11 cellular contexts compared by ENCODE assay signal in the genomic region with DNA sequence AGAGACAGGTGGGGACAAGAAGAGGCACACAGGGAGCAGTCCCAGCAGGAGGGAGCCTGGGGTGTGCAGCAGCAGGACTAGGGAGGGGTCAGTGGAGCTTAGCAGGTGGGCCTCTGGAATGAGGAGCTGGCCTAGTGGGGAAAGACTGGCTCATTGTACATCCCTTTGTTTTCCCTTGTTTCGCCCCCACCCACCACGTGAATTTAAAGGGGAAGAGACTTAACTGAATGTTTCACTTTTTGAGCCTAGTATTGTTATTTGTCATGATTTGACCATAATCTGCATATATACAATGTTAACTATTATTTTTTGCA.
DNase-seq lines count a peak whose midpoint lies in the region; ATAC-seq and TF ChIP-seq lines count a peak whose summit lies in the region.
"Had no signal": no experiment of that assay in that cellular context is flagged by ENCODE, and none has a peak within 500 bp of the region (broad histone marks: within the 10 kb centered on the region; RNA-seq: fewer than 3 reads in every experiment).

No MANE protein-coding gene starts in this region.

- intact Hi-C loops in ascending aorta (cut with DNase I): loop anchor here (5.0 kb wide), 3 partner anchors 41 to 161 kb away; no protein-coding TSS in a partner anchor

- H3K27me3 ChIP-seq in BLaER1 treated with 17β-estradiol and CSF1 and Interleukin-3, amounts not matched to agents 10 nM and 100 nM: no peaks in the 10 kb centered on the region
- no peaks in the 10 kb centered on the region for H3K27me3 ChIP-seq in KMS-11 (ENCODE audit: insufficient read depth, low read depth)
- H3K27me3 ChIP-seq in ascending aorta: no peaks in the 10 kb centered on the region
- H3K27me3 ChIP-seq in foreskin keratinocyte: no peaks in the 10 kb centered on the region

- H4K20me1 ChIP-seq in BLaER1 treated with 17β-estradiol and CSF1 and Interleukin-3, amounts not matched to agents 10 nM and 100 nM: peaks cover 0 to 25% (median 0%) of the 10 kb centered on the region in 11 experiments; a peak in 5 of 22 replicates
- H4K20me1 ChIP-seq in KMS-11 (ENCODE audit: insufficient read depth): no peaks in the 10 kb centered on the region

- H3K9ac ChIP-seq in BLaER1 treated with 17β-estradiol and CSF1 and Interleukin-3, amounts not matched to agents 10 nM and 100 nM: peak overlapping the region in 8 of 11 experiments; percentile 6 to 52 (median 38); a peak in 9 of 22 replicates
- H3K9ac ChIP-seq in KMS-11: no peak overlapping the region

- H3K9me3 ChIP-seq in BLaER1 treated with 17β-estradiol and CSF1 and Interleukin-3, amounts not matched to agents 10 nM and 100 nM (replicated peaks in 1 of 11): peaks cover 0 to 7% (median 0%) of the 10 kb centered on the region in 11 experiments; a peak in 4 of 22 replicates
- H3K9me3 ChIP-seq in ascending aorta: no peaks in the 10 kb centered on the region

- peak overlapping the region; percentile 93 to 97 (median 96) for H3K27ac Mint-ChIP-seq in nephron
- H3K27ac Mint-ChIP-seq: GM23338 had no signal

- no peak for ATAC-seq in foreskin keratinocyte
- ATAC-seq in HG02763 (IDR thresholded peaks at IDR 0.05; ENCODE audit: unreplicated experiment): no peak
- ATAC-seq: GM23338 had no signal

- H2AFZ ChIP-seq in KMS-11 (ENCODE audit: low read depth): no peak overlapping the region
- H2AFZ ChIP-seq: GM23338 had no signal

- H3K4me3 ChIP-seq in BLaER1 treated with 17β-estradiol and CSF1 and Interleukin-3, amounts not matched to agents 10 nM and 100 nM: peak overlapping the region in 2 of 10 experiments; percentile 11 to 23; a peak in 1 of 20 replicates
- no peak overlapping the region for H3K4me3 ChIP-seq in KMS-11 (IDR thresholded peaks at IDR 0.05; ENCODE audit: insufficient read depth, low read depth, low read length)
- H3K4me3 ChIP-seq in ascending aorta: no peak overlapping the region
- H3K4me3 ChIP-seq: GM23338 had no signal

- H3K79me2 ChIP-seq in KMS-11 (ENCODE audit: insufficient read depth, low read depth): no peaks in the 10 kb centered on the region

- no peaks in the 10 kb centered on the region for H3K9me3 Mint-ChIP-seq in nephron
- H3K9me3 Mint-ChIP-seq: GM23338 had no signal

- H3K36me3 ChIP-seq in BLaER1 treated with 17β-estradiol and CSF1 and Interleukin-3, amounts not matched to agents 10 nM and 100 nM: peaks cover 6 to 55% (median 22%) of the 10 kb centered on the region in 11 experiments; a peak in 14 of 22 replicates
- H3K36me3 ChIP-seq in KMS-11 (ENCODE audit: insufficient read depth) (no peaks in the 10 kb centered on the region), ascending aorta (no peaks in the 10 kb centered on the region)

- peak overlapping the region in 9 of 11 experiments; percentile 7 to 65 (median 59); a peak in 15 of 22 replicates for H3K27ac ChIP-seq in BLaER1 treated with 17β-estradiol and CSF1 and Interleukin-3, amounts not matched to agents 10 nM and 100 nM
- H3K27ac ChIP-seq in KMS-11 (no peak overlapping the region), ascending aorta (peak overlapping the region; percentile 90 to 97), foreskin keratinocyte (no peak overlapping the region)

- no peaks in the 10 kb centered on the region for H3K27me3 Mint-ChIP-seq in nephron (ENCODE audit: low read depth)

- peaks cover 62% of the 10 kb centered on the region for H3K4me1 Mint-ChIP-seq in nephron

- DNase-seq in ascending aorta (ENCODE audit: low spot score in 2 of 2): no peak
- DNase-seq in mucosa of gallbladder (ENCODE audit: low spot score): no peak
- no peak for DNase-seq in foreskin keratinocyte
- no peak for DNase-seq in D341Med (ENCODE audit: low spot score)
- DNase-seq: DMS 273 treated with DMSO at 0.1 percent for 48 hours, NCI-H187 had no signal

- no peak overlapping the region for H3K4me3 Mint-ChIP-seq in nephron
- H3K4me3 Mint-ChIP-seq: GM23338 had no signal

- peaks cover 55 to 88% (median 78%) of the 10 kb centered on the region in 10 experiments for H3K4me1 ChIP-seq in BLaER1 treated with 17β-estradiol and CSF1 and Interleukin-3, amounts not matched to agents 10 nM and 100 nM
- H3K4me1 ChIP-seq in KMS-11 (ENCODE audit: low read depth, poor library complexity, severe bottlenecking): peaks cover 51% of the 10 kb centered on the region
- H3K4me1 ChIP-seq in ascending aorta: peaks cover 26 to 62% of the 10 kb centered on the region in 2 donors
- peaks cover 39% of the 10 kb centered on the region for H3K4me1 ChIP-seq in foreskin keratinocyte

- TF ChIP-seq CTCF in KMS-11 (conservative IDR thresholded peaks at IDR 0.05; ENCODE audit: low read depth, low read length) (no peak), ascending aorta (IDR thresholded peaks at IDR 0.05) (no peak), nephron (IDR thresholded peaks at IDR 0.05; ENCODE audit: unreplicated experiment in 3 of 3) (no peak), foreskin keratinocyte (conservative IDR thresholded peaks at IDR 0.05) (no peak)

- peak overlapping the region; percentile 65 to 92 (median 87) for H3K4me2 ChIP-seq in BLaER1 treated with 17β-estradiol and CSF1 and Interleukin-3, amounts not matched to agents 10 nM and 100 nM
- peak overlapping the region; percentile 65 for H3K4me2 ChIP-seq in KMS-11
- H3K4me2 ChIP-seq: GM23338 had no signal

- H3K36me3 Mint-ChIP-seq in nephron (ENCODE audit: low read depth): peaks cover 34% of the 10 kb centered on the region

Comparison
In these comparisons a context has a peak if more than half of its experiments do, and no peak if none do; other contexts are left out.
1. H3K27ac ChIP-seq: peak in BLaER1 treated with 17β-estradiol and CSF1 and Interleukin-3, amounts not matched to agents 10 nM and 100 nM (9 of 11) and ascending aorta (2 of 2); none in KMS-11 (single experiment) and foreskin keratinocyte (single experiment).